Comparison of ENCODE assay signal across 8 cellular contexts in genomic region chr10:103712898-103713498, GRCh38.
DNase-seq lines count a peak whose midpoint lies in the region; ATAC-seq and TF ChIP-seq lines count a peak whose summit lies in the region.

No MANE protein-coding gene starts in this region.

- peak overlapping the region; percentile 12 for H3K27ac Mint-ChIP-seq in central memory CD8-positive, alpha-beta T cell (ENCODE audit: low read depth)

- DNase-seq in EL, result peak; percentile 76
- DNase-seq in NCI-H226, result peak; percentile 46
- DNase-seq in activated CD4-positive, CD25-positive, alpha-beta regulatory T cell treated with anti-CD3 and anti-CD28 coated beads, Interleukin-2, amount 50 U/mL, for 72 hours, result peak; percentile 85
- peak; percentile 65 to 80 for DNase-seq in central memory CD8-positive, alpha-beta T cell (ENCODE audit: low spot score in 2 of 2)
- DNase-seq in stimulated activated CD4-positive, alpha-beta T cell treated with anti-CD3 and anti-CD28 coated beads, Interleukin-4, amount 100 ng/mL, for 24 hours, result peak; percentile 85

- no peaks in the 10 kb centered on the region for H3K4me1 ChIP-seq in HEK293 (ENCODE audit: control insufficient read depth, insufficient read depth, low read length)

- no peak overlapping the region for H3K27ac ChIP-seq in HEK293 (ENCODE audit: extremely low read depth, low read depth, low read length)
- peak overlapping the region; percentile 44 for H3K27ac ChIP-seq in layer of hippocampus (ENCODE audit: low read depth, low read length)

- POLR2A ChIA-PET in HEK293 (lab: Yijun Ruan, JAX), result interaction anchor here (0.6 to 1.4 kb wide), 2 partner anchors 175 to 210 kb away, joined by 4 to 5 read pairs; no protein-coding TSS in a partner anchor

- H3K4me1 Mint-ChIP-seq in central memory CD8-positive, alpha-beta T cell, result no peaks in the 10 kb centered on the region

- no peaks in the 10 kb centered on the region for H3K36me3 ChIP-seq in HEK293 (ENCODE audit: control insufficient read depth in 2 of 2, insufficient read depth in 1 of 2, low read length in 2 of 2)

- no peak overlapping the region for H3K4me3 Mint-ChIP-seq in central memory CD8-positive, alpha-beta T cell

- no peaks in the 10 kb centered on the region for H3K27me3 Mint-ChIP-seq in central memory CD8-positive, alpha-beta T cell

- no peaks in the 10 kb centered on the region for H3K9me3 ChIP-seq in HEK293 (ENCODE audit: control insufficient read depth, insufficient read depth, low read depth, low read length)

- H3K27me3 ChIP-seq in layer of hippocampus (ENCODE audit: control insufficient read depth, insufficient read depth, low read length), result no peaks in the 10 kb centered on the region

- ATAC-seq in central memory CD8-positive, alpha-beta T cell (replicated peaks; ENCODE audit: extremely low read depth, poor library complexity, severe bottlenecking), result peak; percentile 65
- ATAC-seq in GM19467 (IDR thresholded peaks at IDR 0.05; ENCODE audit: unreplicated experiment), result no peak

- CTCF ChIA-PET in HEK293 (lab: Yijun Ruan, JAX), result interaction anchor here (0.6 to 11.8 kb wide), 45 partner anchors 8 to 632 kb away, joined by 3 to 151 read pairs (median 5); partner anchors contain the start of gene SH3PXD2A

- H3K4me3 ChIP-seq in HEK293 (ENCODE audit: low read depth, low read length), result no peak overlapping the region

- TF ChIP-seq CTCF in HEK293 (tag by site-specific recombination; IDR thresholded peaks at IDR 0.05), result peak; percentile 73

- no peaks in the 10 kb centered on the region for H3K36me3 Mint-ChIP-seq in central memory CD8-positive, alpha-beta T cell (ENCODE audit: insufficient read depth)

- H3K9me3 Mint-ChIP-seq in central memory CD8-positive, alpha-beta T cell, result no peaks in the 10 kb centered on the region

TF ChIP-seq in HEK293, 187 proteins besides CTCF, POLR2A, EP300 and RAD21:
- 0 out of 2 replicates have a peak, but pooled peaks have one; percentile 14 for TF ChIP-seq SP3 (tag by site-specific recombination; IDR thresholded peaks at IDR 0.05)
- TF ChIP-seq ZNF654 (tag by site-specific recombination; IDR thresholded peaks at IDR 0.05; ENCODE audit: low read depth), result peak; percentile 95
- TF ChIP-seq SCRT2 (tag by site-specific recombination; IDR thresholded peaks at IDR 0.05), result 0 out of 2 replicates have a peak, but pooled peaks have one; percentile 9
- no peak for TF ChIP-seq ZNF48 (tag by site-specific recombination; IDR thresholded peaks at IDR 0.05)
- 0 out of 2 replicates have a peak, but pooled peaks have one; percentile 42 for TF ChIP-seq ZNF639 (tag by site-specific recombination; IDR thresholded peaks at IDR 0.05)
- TF ChIP-seq ZNF660 (tag by site-specific recombination; IDR thresholded peaks at IDR 0.05), result peak; percentile 59; the same call in 1 of the 2 replicates
- TF ChIP-seq SP7 (tag by site-specific recombination; IDR thresholded peaks at IDR 0.05), result peak; percentile 54
- no peak for TF ChIP-seq ZNF449 (tag by site-specific recombination; IDR thresholded peaks at IDR 0.05)
